In the genomic region with DNA sequence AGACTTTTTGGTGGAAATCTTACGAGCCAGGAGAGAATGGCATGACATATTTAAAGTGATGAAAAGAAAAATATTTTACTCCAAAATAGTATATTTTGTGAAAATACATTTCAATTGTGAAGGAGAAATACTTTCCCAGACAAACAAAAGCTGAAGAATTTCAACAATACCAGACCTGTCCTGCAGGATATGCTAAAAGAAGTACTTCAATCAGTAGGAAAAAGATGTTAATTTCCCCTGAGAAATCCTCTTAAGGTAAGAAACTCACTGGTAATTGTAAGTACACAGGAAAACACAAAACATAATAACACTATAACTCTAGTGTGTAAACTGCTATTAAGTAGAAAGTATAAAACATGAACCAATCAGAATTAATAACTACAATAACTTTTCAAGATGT, we compare ENCODE assay signal across 26 cellular contexts.
"Had no signal": no experiment of that assay in that cellular context is flagged by ENCODE, and none has a peak within 500 bp of the region (broad histone marks: within the 10 kb centered on the region; RNA-seq: fewer than 3 reads in every experiment).

No MANE protein-coding gene starts in this region.

- H3K27ac Mint-ChIP-seq: mesothelial cell of epicardium; naive B cell; natural killer cell; progenitor cell of endocrine pancreas; stimulated activated memory B cell treated with anti-CD40 and anti-IgM and Interleukin-4, amounts not matched to agents 10 μg/mL and 1 μg/mL and 100 μg/mL, for 72 hours; stimulated activated naive CD8-positive, alpha-beta T cell treated with anti-CD3 and anti-CD28 coated beads, Interleukin-15, amount 100 ng/mL, for 72 hours had no signal

- H3K36me3 ChIP-seq: left ventricle myocardium inferior, ovary, right atrium auricular region, right lobe of liver, thyroid gland, transverse colon, upper lobe of left lung, vagina had no signal

- ATAC-seq: natural killer cell; right lobe of liver; stimulated activated memory B cell treated with anti-CD40 and anti-IgM and Interleukin-4, amounts not matched to agents 10 μg/mL and 1 μg/mL and 100 μg/mL, for 72 hours; stimulated activated naive CD8-positive, alpha-beta T cell treated with anti-CD3 and anti-CD28 coated beads, Interleukin-15, amount 100 ng/mL, for 72 hours had no signal

- H3K4me3 ChIP-seq: left ventricle myocardium inferior, lung, ovary, right atrium auricular region, right lobe of liver, smooth muscle cell, testis, thyroid gland, transverse colon, upper lobe of left lung, vagina had no signal

- H3K27me3 ChIP-seq: ovary, right atrium auricular region, right lobe of liver, testis, thyroid gland, transverse colon, upper lobe of left lung, vagina had no signal

- H3K36me3 Mint-ChIP-seq: mesothelial cell of epicardium; naive B cell; stimulated activated memory B cell treated with anti-CD40 and anti-IgM and Interleukin-4, amounts not matched to agents 10 μg/mL and 1 μg/mL and 100 μg/mL, for 72 hours had no signal

- H3K4me3 Mint-ChIP-seq: mesothelial cell of epicardium; naive B cell; natural killer cell; nephron progenitor cell; stimulated activated memory B cell treated with anti-CD40 and anti-IgM and Interleukin-4, amounts not matched to agents 10 μg/mL and 1 μg/mL and 100 μg/mL, for 72 hours; stimulated activated naive CD8-positive, alpha-beta T cell treated with anti-CD3 and anti-CD28 coated beads, Interleukin-15, amount 100 ng/mL, for 72 hours had no signal

- H3K4me1 ChIP-seq: left ventricle myocardium inferior, right atrium auricular region, testis, thyroid gland, transverse colon, upper lobe of left lung, vagina had no signal

- DNase-seq: hypothalamus; islet precursor cell; left ventricle myocardium inferior; mesendoderm; naive B cell; natural killer cell; nephron progenitor cell; ovary; right lobe of liver; stimulated activated CD4-positive, alpha-beta T cell treated with anti-CD3 and anti-CD28 coated beads, Interleukin-1b, Interleukin-23, amount 100 ng/mL, for 48 hours; stimulated activated CD4-positive, alpha-beta T cell treated with anti-CD3 and anti-CD28 coated beads, Interleukin-2, amount 100 ng/mL, for 48 hours; stimulated activated CD4-positive, alpha-beta T cell treated with anti-CD3 and anti-CD28 coated beads, Interleukin-4, amount 100 ng/mL, for 4 hours; stimulated activated CD8-positive, alpha-beta memory T cell treated with anti-CD3 and anti-CD28 coated beads, Interleukin-4, amount 100 ng/mL, for 48 hours; stimulated activated naive CD4-positive, alpha-beta T cell treated with Interleukin-2 at 50 U/mL for 16 hours; stimulated activated naive CD8-positive, alpha-beta T cell treated with anti-CD3 and anti-CD28 coated beads, Interleukin-15, amount 100 ng/mL, for 72 hours; testis; thyroid gland; transverse colon; upper lobe of left lung had no signal

- H3K27ac ChIP-seq: left ventricle myocardium inferior, ovary, right atrium auricular region, right lobe of liver, testis, thyroid gland, transverse colon, upper lobe of left lung, vagina had no signal

- H3K9me3 Mint-ChIP-seq: nephron progenitor cell had no signal

- H3K4me2 ChIP-seq: smooth muscle cell had no signal

- H3K27me3 Mint-ChIP-seq: naive B cell; progenitor cell of endocrine pancreas; stimulated activated memory B cell treated with anti-CD40 and anti-IgM and Interleukin-4, amounts not matched to agents 10 μg/mL and 1 μg/mL and 100 μg/mL, for 72 hours; stimulated activated naive CD8-positive, alpha-beta T cell treated with anti-CD3 and anti-CD28 coated beads, Interleukin-15, amount 100 ng/mL, for 72 hours had no signal

- H3K9me3 ChIP-seq: left ventricle myocardium inferior, ovary, right atrium auricular region, right lobe of liver, testis, thyroid gland, upper lobe of left lung, vagina had no signal

- H3K4me1 Mint-ChIP-seq: mesothelial cell of epicardium; naive B cell; natural killer cell; nephron progenitor cell; stimulated activated memory B cell treated with anti-CD40 and anti-IgM and Interleukin-4, amounts not matched to agents 10 μg/mL and 1 μg/mL and 100 μg/mL, for 72 hours; stimulated activated naive CD8-positive, alpha-beta T cell treated with anti-CD3 and anti-CD28 coated beads, Interleukin-15, amount 100 ng/mL, for 72 hours had no signal
